In the genomic region with DNA sequence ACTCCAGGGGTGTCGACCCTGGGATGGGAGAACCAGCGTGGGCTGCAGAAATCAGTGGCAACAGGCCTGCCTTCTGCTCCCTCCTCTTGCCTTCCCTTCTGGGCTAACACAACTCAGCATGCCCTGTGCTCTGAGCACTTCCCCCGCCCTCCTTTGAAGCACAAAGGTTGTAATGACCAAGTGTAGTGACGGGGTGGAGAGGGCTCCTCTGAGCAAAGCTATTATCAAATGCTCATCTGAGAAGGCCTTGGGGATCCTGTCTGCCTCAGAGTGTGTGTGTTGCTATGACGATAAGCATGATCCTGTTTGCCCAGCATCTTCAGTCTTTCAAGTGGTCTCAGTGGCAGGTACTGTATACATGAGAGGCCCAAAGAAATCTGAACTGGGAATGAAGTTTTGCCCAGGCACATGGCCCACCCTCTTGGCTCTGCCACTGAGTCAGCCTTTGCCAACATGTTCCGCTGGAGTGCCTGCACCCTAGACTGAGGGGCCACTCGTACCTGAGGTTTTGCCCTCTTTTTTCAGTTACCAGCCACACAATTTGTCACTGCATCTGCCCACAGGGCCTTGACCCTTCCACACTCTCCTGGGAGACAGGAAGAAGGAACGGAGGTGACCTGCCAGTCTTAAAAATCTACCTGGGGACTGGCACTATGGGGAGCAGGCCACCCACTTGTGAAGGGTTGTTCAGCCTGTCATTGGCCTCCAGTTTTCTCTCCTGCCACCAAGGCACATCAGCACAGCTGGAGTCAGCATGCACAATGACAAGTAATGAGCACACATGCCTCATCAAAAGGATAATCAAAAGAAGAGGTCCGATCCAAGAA, we compare ENCODE assay signal across 14 cellular contexts.
DNase-seq lines count a peak whose midpoint lies in the region; TF ChIP-seq lines count a peak whose summit lies in the region.
"Had no signal": no experiment of that assay in that cellular context is flagged by ENCODE, and none has a peak within 500 bp of the region (broad histone marks: within the 10 kb centered on the region; RNA-seq: fewer than 3 reads in every experiment).

No MANE protein-coding gene starts in this region.

- TF ChIP-seq CTCF in WERI-Rb-1 (IDR thresholded peaks at IDR 0.05; ENCODE audit: low read depth, low read length) = no peak

- H3K9me3 ChIP-seq in WERI-Rb-1 (ENCODE audit: severe bottlenecking) = no peaks in the 10 kb centered on the region
- H3K9me3 ChIP-seq: gastroesophageal sphincter, Peyer's patch had no signal

- peak overlapping the region; percentile 75 for H3K27ac ChIP-seq in WERI-Rb-1
- peak overlapping the region; percentile 19 for H3K27ac ChIP-seq in substantia nigra (ENCODE audit: low read depth, low read length, poor library complexity, severe bottlenecking)

- H3K36me3 ChIP-seq in WERI-Rb-1 = no peaks in the 10 kb centered on the region
- H3K36me3 ChIP-seq: gastroesophageal sphincter, Peyer's patch had no signal

- no peaks in the 10 kb centered on the region for H3K27me3 ChIP-seq in WERI-Rb-1 (ENCODE audit: insufficient read depth, low read depth, severe bottlenecking)
- H3K27me3 ChIP-seq: gastroesophageal sphincter, Peyer's patch had no signal

- no peak overlapping the region for H3K4me3 ChIP-seq in WERI-Rb-1 (ENCODE audit: low read depth, low read length)
- H3K4me3 ChIP-seq: gastroesophageal sphincter, Peyer's patch had no signal

- DNase-seq in NCI-H345 (lab: John Stamatoyannopoulos, UW) (peak; percentile 26), NCI-H345 treated with DMSO at 0.1 percent for 48 hours (lab: John Stamatoyannopoulos, UW; ENCODE audit: unreplicated experiment) (no peak), WERI-Rb-1 (no peak), islet precursor cell (peak; percentile 34), substantia nigra (lab: John Stamatoyannopoulos, UW) (no peak), middle frontal gyrus (ENCODE audit: extremely low spot score, low spot score) (no peak), DMS 273 (lab: John Stamatoyannopoulos, UW; ENCODE audit: unreplicated experiment) (no peak)
- no peak for DNase-seq in stimulated activated CD4-positive, alpha-beta T cell treated with anti-CD3 and anti-CD28 coated beads, Interleukin-4, amount 100 ng/mL, for 24 hours
- DNase-seq: activated CD4-positive, alpha-beta T cell treated with anti-CD3 and anti-CD28 coated beads for 48 hours; effector CD8-positive, alpha-beta T cell; NCI-H2081 treated with DMSO at 0.1 percent for 48 hours; Peyer's patch; T-helper 1 cell had no signal

Comparison
In these comparisons a context has a peak if more than half of its experiments do, and no peak if none do; other contexts are left out.
1. DNase-seq: peak in NCI-H345 (single experiment) and islet precursor cell (single experiment); none in NCI-H345 treated with DMSO at 0.1 percent for 48 hours (single experiment), WERI-Rb-1 (single experiment), substantia nigra (0 of 49), middle frontal gyrus (single experiment), DMS 273 (single experiment) and stimulated activated CD4-positive, alpha-beta T cell treated with anti-CD3 and anti-CD28 coated beads, Interleukin-4, amount 100 ng/mL, for 24 hours (single experiment).